Comparison of ENCODE assay signal across 1 cellular context in the genomic region with DNA sequence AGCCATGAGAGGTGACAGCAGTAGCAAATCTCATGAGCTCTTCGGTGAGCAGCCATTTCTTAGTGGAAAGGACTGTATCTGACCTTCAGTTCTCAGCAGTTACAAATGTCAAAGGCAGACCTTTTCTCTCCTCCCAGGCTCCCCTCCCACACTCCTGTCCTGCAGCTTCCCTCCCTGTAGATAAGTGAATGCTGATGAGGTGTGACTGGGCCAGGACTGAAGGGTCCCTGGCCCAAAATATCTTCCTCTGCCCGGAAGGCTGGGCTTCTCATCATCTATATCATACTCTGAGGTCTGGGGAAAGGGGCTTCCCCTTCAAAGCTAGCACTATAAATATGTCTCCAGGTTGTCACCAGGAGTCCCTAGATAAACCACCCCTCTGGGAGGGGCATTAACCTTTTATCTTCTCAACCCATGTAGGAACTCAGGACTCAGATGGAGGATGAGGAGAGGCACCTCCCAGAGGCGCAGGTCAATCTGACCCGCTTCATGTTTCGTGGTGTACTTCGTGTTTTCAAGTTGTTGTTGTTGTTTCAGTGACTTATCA.
A peak's percentile ranks its signal among the peaks of the same experiment; 100 is the strongest.
TF ChIP-seq lines count a peak whose summit lies in the region.

No MANE protein-coding gene starts in this region.

TF ChIP-seq in K562, 482 proteins besides CTCF, POLR2A, EP300 and RAD21 (continued from another document and continues in another):
- TF ChIP-seq, protein P1, sequence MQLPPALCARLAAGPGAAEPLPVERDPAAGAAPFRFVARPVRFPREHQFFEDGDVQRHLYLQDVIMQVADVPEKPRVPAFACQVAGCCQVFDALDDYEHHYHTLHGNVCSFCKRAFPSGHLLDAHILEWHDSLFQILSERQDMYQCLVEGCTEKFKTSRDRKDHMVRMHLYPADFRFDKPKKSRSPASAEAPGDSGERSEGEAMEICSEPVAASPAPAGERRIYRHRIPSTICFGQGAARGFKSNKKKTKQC (CRISPR knock-in tag; IDR thresholded peaks at IDR 0.05), result peak; percentile 68; the same call in 1 of the 2 replicates
- TF ChIP-seq, protein P2, sequence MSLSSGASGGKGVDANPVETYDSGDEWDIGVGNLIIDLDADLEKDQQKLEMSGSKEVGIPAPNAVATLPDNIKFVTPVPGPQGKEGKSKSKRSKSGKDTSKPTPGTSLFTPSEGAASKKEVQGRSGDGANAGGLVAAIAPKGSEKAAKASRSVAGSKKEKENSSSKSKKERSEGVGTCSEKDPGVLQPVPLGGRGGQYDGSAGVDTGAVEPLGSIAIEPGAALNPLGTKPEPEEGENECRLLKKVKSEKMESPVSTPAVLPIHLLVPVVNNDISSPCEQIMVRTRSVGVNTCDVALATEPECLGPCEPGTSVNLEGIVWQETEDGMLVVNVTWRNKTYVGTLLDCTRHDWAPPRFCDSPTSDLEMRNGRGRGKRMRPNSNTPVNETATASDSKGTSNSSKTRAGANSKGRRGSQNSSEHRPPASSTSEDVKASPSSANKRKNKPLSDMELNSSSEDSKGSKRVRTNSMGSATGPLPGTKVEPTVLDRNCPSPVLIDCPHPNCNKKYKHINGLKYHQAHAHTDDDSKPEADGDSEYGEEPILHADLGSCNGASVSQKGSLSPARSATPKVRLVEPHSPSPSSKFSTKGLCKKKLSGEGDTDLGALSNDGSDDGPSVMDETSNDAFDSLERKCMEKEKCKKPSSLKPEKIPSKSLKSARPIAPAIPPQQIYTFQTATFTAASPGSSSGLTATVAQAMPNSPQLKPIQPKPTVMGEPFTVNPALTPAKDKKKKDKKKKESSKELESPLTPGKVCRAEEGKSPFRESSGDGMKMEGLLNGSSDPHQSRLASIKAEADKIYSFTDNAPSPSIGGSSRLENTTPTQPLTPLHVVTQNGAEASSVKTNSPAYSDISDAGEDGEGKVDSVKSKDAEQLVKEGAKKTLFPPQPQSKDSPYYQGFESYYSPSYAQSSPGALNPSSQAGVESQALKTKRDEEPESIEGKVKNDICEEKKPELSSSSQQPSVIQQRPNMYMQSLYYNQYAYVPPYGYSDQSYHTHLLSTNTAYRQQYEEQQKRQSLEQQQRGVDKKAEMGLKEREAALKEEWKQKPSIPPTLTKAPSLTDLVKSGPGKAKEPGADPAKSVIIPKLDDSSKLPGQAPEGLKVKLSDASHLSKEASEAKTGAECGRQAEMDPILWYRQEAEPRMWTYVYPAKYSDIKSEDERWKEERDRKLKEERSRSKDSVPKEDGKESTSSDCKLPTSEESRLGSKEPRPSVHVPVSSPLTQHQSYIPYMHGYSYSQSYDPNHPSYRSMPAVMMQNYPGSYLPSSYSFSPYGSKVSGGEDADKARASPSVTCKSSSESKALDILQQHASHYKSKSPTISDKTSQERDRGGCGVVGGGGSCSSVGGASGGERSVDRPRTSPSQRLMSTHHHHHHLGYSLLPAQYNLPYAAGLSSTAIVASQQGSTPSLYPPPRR (CRISPR knock-in tag; IDR thresholded peaks at IDR 0.05; ENCODE audit: borderline replicate concordance), result peak; percentile 87; the same call in 1 of the 2 replicates
- no peak for TF ChIP-seq ZNF778 (CRISPR knock-in tag; IDR thresholded peaks at IDR 0.05)
- no peak for TF ChIP-seq HES1 (IDR thresholded peaks at IDR 0.05; ENCODE audit: low read depth)
- peak; percentile 89 for TF ChIP-seq MTA2 (IDR thresholded peaks at IDR 0.05; ENCODE audit: low read depth)
- 0 out of 2 replicates have a peak, but pooled peaks have one; percentile 18 for TF ChIP-seq RBFOX2 (IDR thresholded peaks at IDR 0.05; ENCODE audit: low read depth, low read length)
- peak; percentile 69 for TF ChIP-seq NFE2 (IDR thresholded peaks at IDR 0.05; ENCODE audit: low read depth)
- TF ChIP-seq ARID1B (IDR thresholded peaks at IDR 0.05), result peak; percentile 98
- TF ChIP-seq HDAC1 (IDR thresholded peaks at IDR 0.05), result peak; percentile 64 to 83; a peak in 2 of 4 replicates
- TF ChIP-seq HNRNPH1 (optimal IDR thresholded peaks at IDR 0.05; ENCODE audit: low read depth, low read length), result no peak
- peak; percentile 47 to 76; a peak in 1 of 4 replicates for TF ChIP-seq MNT (conservative IDR thresholded peaks at IDR 0.05)
- peak; percentile 81 for TF ChIP-seq ATF7 (IDR thresholded peaks at IDR 0.05)
- peak; percentile 70 for TF ChIP-seq NR2C1 (IDR thresholded peaks at IDR 0.05)
- TF ChIP-seq NR2C1 (tag; IDR thresholded peaks at IDR 0.05), result peak; percentile 66
- TF ChIP-seq ZSCAN29 (IDR thresholded peaks at IDR 0.05), result no peak
- TF ChIP-seq ARNT (IDR thresholded peaks at IDR 0.05), result peak; percentile 93
- no peak for TF ChIP-seq NR4A1 (CRISPR knock-in tag; IDR thresholded peaks at IDR 0.05)
- peak; percentile 72 for TF ChIP-seq NR4A1 (tag; IDR thresholded peaks at IDR 0.05)
- peak; percentile 98 for TF ChIP-seq NCOR1 (IDR thresholded peaks at IDR 0.05)
- TF ChIP-seq GATA2 (CRISPR knock-in tag; IDR thresholded peaks at IDR 0.05), result peak; percentile 94
- peak; percentile 88; the same call in 1 of the 2 replicates for TF ChIP-seq PHB2 (IDR thresholded peaks at IDR 0.05; ENCODE audit: low read depth)
- 0 out of 2 replicates have a peak, but pooled peaks have one; percentile 48 for TF ChIP-seq PHF21A (IDR thresholded peaks at IDR 0.05; ENCODE audit: borderline replicate concordance, low read depth)
- peak; percentile 90 for TF ChIP-seq SMARCC2 (IDR thresholded peaks at IDR 0.05; ENCODE audit: low read depth)
- TF ChIP-seq MTA1 (IDR thresholded peaks at IDR 0.05; ENCODE audit: borderline replicate concordance), result peak; percentile 87
- TF ChIP-seq ETV6 (IDR thresholded peaks at IDR 0.05; ENCODE audit: borderline replicate concordance in 1 of 2, low read depth in 2 of 2, low read length in 1 of 2), result 0 out of 4 replicates have a peak, but pooled peaks of 1 of the 2 experiments have one; percentile 39
- no peak for TF ChIP-seq ETV6 (CRISPR knock-in tag; IDR thresholded peaks at IDR 0.05; ENCODE audit: borderline replicate concordance)
- TF ChIP-seq DMBX1 (CRISPR knock-in tag; IDR thresholded peaks at IDR 0.05; ENCODE audit: borderline replicate concordance), result 0 out of 2 replicates have a peak, but pooled peaks have one; percentile 51
- no peak for TF ChIP-seq ZKSCAN3 (CRISPR knock-in tag; IDR thresholded peaks at IDR 0.05)
- peak; percentile 92; the same call in 1 of the 2 replicates for TF ChIP-seq NCOA1 (IDR thresholded peaks at IDR 0.05; ENCODE audit: low read depth)
- TF ChIP-seq, protein P3, sequence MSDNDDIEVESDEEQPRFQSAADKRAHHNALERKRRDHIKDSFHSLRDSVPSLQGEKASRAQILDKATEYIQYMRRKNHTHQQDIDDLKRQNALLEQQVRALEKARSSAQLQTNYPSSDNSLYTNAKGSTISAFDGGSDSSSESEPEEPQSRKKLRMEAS (CRISPR knock-in tag; IDR thresholded peaks at IDR 0.05), result peak; percentile 43
- peak; percentile 90 for TF ChIP-seq ETV5 (CRISPR knock-in tag; IDR thresholded peaks at IDR 0.05; ENCODE audit: low read depth)
- peak; percentile 46; the same call in 1 of the 2 replicates for TF ChIP-seq CXXC5 (CRISPR knock-in tag; IDR thresholded peaks at IDR 0.05)
- TF ChIP-seq, protein P4, sequence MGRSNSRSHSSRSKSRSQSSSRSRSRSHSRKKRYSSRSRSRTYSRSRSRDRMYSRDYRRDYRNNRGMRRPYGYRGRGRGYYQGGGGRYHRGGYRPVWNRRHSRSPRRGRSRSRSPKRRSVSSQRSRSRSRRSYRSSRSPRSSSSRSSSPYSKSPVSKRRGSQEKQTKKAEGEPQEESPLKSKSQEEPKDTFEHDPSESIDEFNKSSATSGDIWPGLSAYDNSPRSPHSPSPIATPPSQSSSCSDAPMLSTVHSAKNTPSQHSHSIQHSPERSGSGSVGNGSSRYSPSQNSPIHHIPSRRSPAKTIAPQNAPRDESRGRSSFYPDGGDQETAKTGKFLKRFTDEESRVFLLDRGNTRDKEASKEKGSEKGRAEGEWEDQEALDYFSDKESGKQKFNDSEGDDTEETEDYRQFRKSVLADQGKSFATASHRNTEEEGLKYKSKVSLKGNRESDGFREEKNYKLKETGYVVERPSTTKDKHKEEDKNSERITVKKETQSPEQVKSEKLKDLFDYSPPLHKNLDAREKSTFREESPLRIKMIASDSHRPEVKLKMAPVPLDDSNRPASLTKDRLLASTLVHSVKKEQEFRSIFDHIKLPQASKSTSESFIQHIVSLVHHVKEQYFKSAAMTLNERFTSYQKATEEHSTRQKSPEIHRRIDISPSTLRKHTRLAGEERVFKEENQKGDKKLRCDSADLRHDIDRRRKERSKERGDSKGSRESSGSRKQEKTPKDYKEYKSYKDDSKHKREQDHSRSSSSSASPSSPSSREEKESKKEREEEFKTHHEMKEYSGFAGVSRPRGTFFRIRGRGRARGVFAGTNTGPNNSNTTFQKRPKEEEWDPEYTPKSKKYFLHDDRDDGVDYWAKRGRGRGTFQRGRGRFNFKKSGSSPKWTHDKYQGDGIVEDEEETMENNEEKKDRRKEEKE (IDR thresholded peaks at IDR 0.05; ENCODE audit: borderline replicate concordance in 1 of 2, control insufficient read depth in 1 of 2, low read depth in 2 of 2, low read length in 1 of 2), result peak in 1 of 2 experiments; percentile 85; a peak in 1 of 4 replicates
- TF ChIP-seq ZNF277 (CRISPR knock-in tag; IDR thresholded peaks at IDR 0.05; ENCODE audit: borderline replicate concordance), result no peak
- no peak for TF ChIP-seq ZNF217 (CRISPR knock-in tag; IDR thresholded peaks at IDR 0.05)
- TF ChIP-seq E2F8 (IDR thresholded peaks at IDR 0.05; ENCODE audit: low read depth, partially characterized antibody), result peak; percentile 22
